8 cellular contexts compared by ENCODE assay signal in the genomic region with DNA sequence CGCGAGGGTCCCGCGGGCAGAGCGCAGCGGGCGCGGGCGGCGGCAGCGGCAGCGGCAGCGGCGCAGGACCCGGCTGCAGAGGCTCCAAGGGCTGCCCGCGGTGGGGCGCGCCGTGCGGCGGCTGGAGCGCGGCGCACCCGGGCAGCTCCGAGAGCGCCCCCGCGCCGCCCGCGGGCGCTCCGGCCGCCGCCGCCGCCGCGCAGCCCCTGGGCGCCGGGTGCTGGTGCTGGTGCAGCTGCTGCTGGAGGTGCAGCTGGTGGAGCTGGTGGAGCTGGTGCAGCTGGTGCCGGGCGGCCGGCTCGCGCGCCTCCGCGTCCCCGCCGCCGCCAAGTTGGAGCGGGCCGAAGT. TPM values are rescaled to one million over a fixed set of nuclear protein-coding genes. Genes with fewer than 3 reads are reported as not detected.
DNase-seq lines count a peak whose midpoint lies in the region; ATAC-seq and TF ChIP-seq lines count a peak whose summit lies in the region.

No MANE protein-coding gene starts in this region.

- peaks cover 94% of the 10 kb centered on the region for H3K27me3 ChIP-seq in iPS-18a (ENCODE audit: control insufficient read depth, insufficient read depth, low read length)

- H3K36me3 ChIP-seq in iPS-18a (ENCODE audit: control insufficient read depth, low read depth, low read length), result no peaks in the 10 kb centered on the region

- CTCF ChIA-PET in activated CD8-positive, alpha-beta T cell treated with anti-CD3 and anti-CD28 coated beads for 36 hours (lab: Charles Lee), result interaction anchor here (0.7 to 1.6 kb wide), 6 partner anchors 11 to 404 kb away, joined by 3 to 7 read pairs (median 4); no protein-coding TSS in a partner anchor

- peaks cover 18% of the 10 kb centered on the region for H3K4me1 ChIP-seq in iPS-18a (ENCODE audit: control insufficient read depth, low read depth, low read length)

- H3K9me3 ChIP-seq in iPS-18a (ENCODE audit: control insufficient read depth, low read depth, low read length), result no peaks in the 10 kb centered on the region

- intact Hi-C loops in activated CD8-positive, alpha-beta T cell treated with anti-CD3 and anti-CD28 coated beads for 36 hours (cut with micrococcal nuclease), result loop anchor here (10.0 kb wide), 2 partner anchors 147 to 437 kb away; no protein-coding TSS in a partner anchor

- TF ChIP-seq CTCF in activated CD8-positive, alpha-beta T cell treated with anti-CD3 and anti-CD28 coated beads for 36 hours (IDR thresholded peaks at IDR 0.05), result no peak

- peak; percentile 13 for ATAC-seq in GM18517 (IDR thresholded peaks at IDR 0.05; ENCODE audit: unreplicated experiment)
- peak; percentile 15 for ATAC-seq in HG03095 (IDR thresholded peaks at IDR 0.05; ENCODE audit: unreplicated experiment)
- ATAC-seq in activated CD8-positive, alpha-beta T cell treated with anti-CD3 and anti-CD28 coated beads for 36 hours, result no peak
- peak; percentile 21 for ATAC-seq in stimulated activated naive CD8-positive, alpha-beta T cell treated with anti-CD3 and anti-CD28 coated beads, Interleukin-15, amount 100 ng/mL, for 72 hours

- DNase-seq in 8988T (peak; percentile 74), kidney glomerular epithelial cell (lab: John Stamatoyannopoulos, UW) (no peak), inferior parietal cortex (ENCODE audit: extremely low spot score) (no peak)
- DNase-seq in activated CD8-positive, alpha-beta T cell treated with anti-CD3 and anti-CD28 coated beads for 36 hours, result no peak
- DNase-seq in stimulated activated naive CD8-positive, alpha-beta T cell treated with anti-CD3 and anti-CD28 coated beads, Interleukin-15, amount 100 ng/mL, for 72 hours, result no peak

- POLR2A ChIA-PET in activated CD8-positive, alpha-beta T cell treated with anti-CD3 and anti-CD28 coated beads for 36 hours (lab: Charles Lee), result interaction anchor here (0.6 to 1.8 kb wide), 16 partner anchors 10 to 453 kb away, joined by 3 to 10 read pairs (median 3); no protein-coding TSS in a partner anchor

- H3K27ac ChIP-seq in iPS-18a (ENCODE audit: low read length), result no peak overlapping the region

- H3K4me3 ChIP-seq in iPS-18a (ENCODE audit: low read length), result peak overlapping the region; percentile 56

- H3K27me3 Mint-ChIP-seq in activated CD8-positive, alpha-beta T cell treated with anti-CD3 and anti-CD28 coated beads for 36 hours, result peaks cover 6% of the 10 kb centered on the region
- peaks cover 19% of the 10 kb centered on the region for H3K27me3 Mint-ChIP-seq in stimulated activated naive CD8-positive, alpha-beta T cell treated with anti-CD3 and anti-CD28 coated beads, Interleukin-15, amount 100 ng/mL, for 72 hours

- no peaks in the 10 kb centered on the region for H3K36me3 Mint-ChIP-seq in activated CD8-positive, alpha-beta T cell treated with anti-CD3 and anti-CD28 coated beads for 36 hours (ENCODE audit: low read depth)

- H3K4me1 Mint-ChIP-seq in activated CD8-positive, alpha-beta T cell treated with anti-CD3 and anti-CD28 coated beads for 36 hours (ENCODE audit: low read depth), result peaks cover 1% of the 10 kb centered on the region
- peaks cover 12% of the 10 kb centered on the region for H3K4me1 Mint-ChIP-seq in stimulated activated naive CD8-positive, alpha-beta T cell treated with anti-CD3 and anti-CD28 coated beads, Interleukin-15, amount 100 ng/mL, for 72 hours

- peak overlapping the region; percentile 89 for H3K4me3 Mint-ChIP-seq in activated CD8-positive, alpha-beta T cell treated with anti-CD3 and anti-CD28 coated beads for 36 hours
- peak overlapping the region in 1 of 2 donors; percentile 93 for H3K4me3 Mint-ChIP-seq in stimulated activated naive CD8-positive, alpha-beta T cell treated with anti-CD3 and anti-CD28 coated beads, Interleukin-15, amount 100 ng/mL, for 72 hours

- H3K27ac Mint-ChIP-seq in activated CD8-positive, alpha-beta T cell treated with anti-CD3 and anti-CD28 coated beads for 36 hours, result no peak overlapping the region
- H3K27ac Mint-ChIP-seq in stimulated activated naive CD8-positive, alpha-beta T cell treated with anti-CD3 and anti-CD28 coated beads, Interleukin-15, amount 100 ng/mL, for 72 hours, result peak overlapping the region in 1 of 2 donors; percentile 91

- no peaks in the 10 kb centered on the region for H3K9me3 Mint-ChIP-seq in activated CD8-positive, alpha-beta T cell treated with anti-CD3 and anti-CD28 coated beads for 36 hours
- no peaks in the 10 kb centered on the region for H3K9me3 Mint-ChIP-seq in stimulated activated naive CD8-positive, alpha-beta T cell treated with anti-CD3 and anti-CD28 coated beads, Interleukin-15, amount 100 ng/mL, for 72 hours

- H3K9ac ChIP-seq in iPS-18a (ENCODE audit: low read length), result peak overlapping the region; percentile 30

RNA-seq across cellular contexts. Expression of gene IER5L, which starts 0.6 kb away (rescaled TPM):
- 1 to 10 TPM; 3.7 to 4.1 TPM for total RNA-seq in activated CD8-positive, alpha-beta T cell treated with anti-CD3 and anti-CD28 coated beads for 36 hours
